In the genomic region with DNA sequence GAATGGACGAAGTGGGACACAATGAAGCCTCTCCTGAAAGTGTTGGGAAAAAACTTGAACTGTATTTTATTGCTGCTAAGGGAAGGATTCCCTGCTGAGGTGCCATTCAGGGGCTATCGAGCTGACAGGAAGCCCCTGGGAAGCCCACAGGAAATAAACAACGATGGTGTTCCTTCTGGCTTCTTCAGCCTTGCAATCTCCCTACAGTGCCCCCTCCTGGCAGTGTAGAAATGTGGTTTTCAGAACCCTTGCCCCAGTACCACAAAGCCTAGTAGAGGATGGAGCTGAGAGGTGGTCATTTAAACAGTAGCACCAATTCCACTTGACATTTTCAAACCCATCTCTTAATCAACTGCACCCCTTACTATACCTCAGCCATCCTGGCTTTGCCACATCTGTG, we compare ENCODE assay signal across 17 cellular contexts.
A peak's percentile ranks its signal among the peaks of the same experiment; 100 is the strongest.
DNase-seq lines count a peak whose midpoint lies in the region; ATAC-seq and TF ChIP-seq lines count a peak whose summit lies in the region.
"Had no signal": no experiment of that assay in that cellular context is flagged by ENCODE, and none has a peak within 500 bp of the region (broad histone marks: within the 10 kb centered on the region; RNA-seq: fewer than 3 reads in every experiment).

No MANE protein-coding gene starts in this region.

- no peaks in the 10 kb centered on the region for H3K36me3 ChIP-seq in DOHH2 (ENCODE audit: control insufficient read depth, low read length)
- H3K36me3 ChIP-seq in PC-3 (ENCODE audit: low read depth, low read length) = no peaks in the 10 kb centered on the region

- no peak overlapping the region for H3K4ac ChIP-seq in H9 (ENCODE audit: low read depth, low read length)

- no peaks in the 10 kb centered on the region for H3K23me2 ChIP-seq in H9 (ENCODE audit: insufficient read length, low read depth, low read length, poor library complexity, severe bottlenecking)

- H2BK120ac ChIP-seq in H9 (ENCODE audit: low read depth, low read length, poor library complexity, severe bottlenecking) = no peak overlapping the region

- H3K79me2 ChIP-seq in DOHH2 (ENCODE audit: control insufficient read depth, low read length) = no peaks in the 10 kb centered on the region
- H3K79me2 ChIP-seq in H9 (ENCODE audit: insufficient read depth, low read length) = no peaks in the 10 kb centered on the region
- H3K79me2 ChIP-seq in PC-3 (ENCODE audit: low read length) = no peaks in the 10 kb centered on the region

- no peak overlapping the region for H2BK20ac ChIP-seq in H9 (ENCODE audit: low read depth, low read length, poor library complexity, severe bottlenecking)

- 0 out of 2 replicates have a peak, but pooled peaks cover 2% of the 10 kb centered on the region for H3K27me3 Mint-ChIP-seq in H9 (ENCODE audit: low read depth)

- H3K27ac ChIP-seq in DOHH2 (ENCODE audit: low read depth, low read length) = no peak overlapping the region
- no peak overlapping the region for H3K27ac ChIP-seq in H9 (ENCODE audit: insufficient read length, low read depth, low read length)
- no peak overlapping the region for H3K27ac ChIP-seq in PC-3 (ENCODE audit: low read length)

- POLR2A ChIA-PET in PC-3 (lab: Charles Lee; ENCODE audit: unreplicated experiment) = no interaction called here

- H3K27me3 ChIP-seq in DOHH2 (ENCODE audit: control insufficient read depth, low read length) (no peaks in the 10 kb centered on the region), H9 (ENCODE audit: insufficient read depth, low read length) (no peaks in the 10 kb centered on the region), PC-3 (ENCODE audit: low read length) (peaks cover 9% of the 10 kb centered on the region; the same call in 1 of the 2 replicates)

- no CpG with 5 or more reads among the region's 3 CpGs for WGBS in H9 (ENCODE audit: extremely low coverage, insufficient read length, low lambda C conversion rate)

- peak overlapping the region in 1 of 3 experiments; percentile 72; a peak in 1 of 7 replicates for H3K27ac Mint-ChIP-seq in H9

- H3K79me1 ChIP-seq in H9 (ENCODE audit: insufficient read depth, low read depth, low read length, poor library complexity, severe bottlenecking) = no peaks in the 10 kb centered on the region

- H4K8ac ChIP-seq in H9 (replicated peaks; ENCODE audit: insufficient read length, low read depth, low read length) = no peak overlapping the region

- no peaks in the 10 kb centered on the region for H3K36me3 Mint-ChIP-seq in H9 (ENCODE audit: insufficient read depth in 1 of 3, low read depth in 3 of 3)

- H4K20me1 ChIP-seq in DOHH2 (ENCODE audit: control insufficient read depth, insufficient read depth, low read depth, low read length) (no peaks in the 10 kb centered on the region), H9 (ENCODE audit: control insufficient read depth, insufficient read depth, insufficient read length) (no peaks in the 10 kb centered on the region), PC-3 (ENCODE audit: low read length) (no peaks in the 10 kb centered on the region)

- H2BK12ac ChIP-seq in H9 (ENCODE audit: insufficient read length, low read depth, low read length) = no peak overlapping the region

- H2AFZ ChIP-seq in H9 (ENCODE audit: low read length) (no peak overlapping the region), PC-3 (ENCODE audit: low read length) (no peak overlapping the region)

- peak; percentile 41 for DNase-seq in H9
- DNase-seq in PC-3 = no peak
- peak; percentile 29 for DNase-seq in iPS-NIHi11 (ENCODE audit: low spot score)
- DNase-seq in stimulated activated CD4-positive, alpha-beta T cell treated with anti-CD3 and anti-CD28 coated beads, Interleukin-15, amount 100 ng/mL, for 24 hours = no peak
- no peak for DNase-seq in stimulated activated CD4-positive, alpha-beta T cell treated with anti-CD3 and anti-CD28 coated beads, Interleukin-4, amount 100 ng/mL, for 4 hours
- DNase-seq in T1000 (lab: John Stamatoyannopoulos, UW) = no peak
- DNase-seq: activated CD4-positive, alpha-beta T cell treated with anti-CD3 and anti-CD28 coated beads for 4 hours; activated gamma-delta T cell; aorta; hippocampal formation; left colon; NCI-H1930; NCI-H446 treated with DMSO at 0.1 percent for 48 hours; stimulated activated CD4-positive, alpha-beta T cell treated with anti-CD3 and anti-CD28 coated beads, Interleukin-4, amount 100 ng/mL, for 24 hours; stimulated activated CD8-positive, alpha-beta memory T cell treated with anti-CD3 and anti-CD28 coated beads, Interleukin-4, amount 100 ng/mL, for 48 hours; T-helper 9 cell had no signal

- H3K9me3 ChIP-seq in DOHH2 (ENCODE audit: control insufficient read depth, insufficient read depth, low read length) = no peaks in the 10 kb centered on the region
- H3K9me3 ChIP-seq in H9 (ENCODE audit: control insufficient read depth, low read depth, low read length) = no peaks in the 10 kb centered on the region
- no peaks in the 10 kb centered on the region for H3K9me3 ChIP-seq in PC-3 (ENCODE audit: low read length)

- CTCF ChIA-PET in PC-3 (lab: Charles Lee) = no interaction called here

- no peak overlapping the region for H3K23ac ChIP-seq in H9 (ENCODE audit: insufficient read length, low read depth, low read length)

- TF ChIP-seq CTCF in DOHH2 (IDR thresholded peaks at IDR 0.05; ENCODE audit: low read depth, low read length, poor library complexity, severe bottlenecking) = peak; percentile 49
- TF ChIP-seq CTCF in H9 (conservative IDR thresholded peaks at IDR 0.05) = peak; percentile 63
- peak; percentile 50 for TF ChIP-seq CTCF in PC-3 (conservative IDR thresholded peaks at IDR 0.05; ENCODE audit: low read depth, low read length)

- H3K4me1 Mint-ChIP-seq in H9 = no peaks in the 10 kb centered on the region

- H3K9ac ChIP-seq in H9 (ENCODE audit: extremely low read depth, insufficient read length, low read length) (no peak overlapping the region), PC-3 (ENCODE audit: low read length) (no peak overlapping the region)

- H3K4me2 ChIP-seq in DOHH2 (ENCODE audit: low read length) = no peak overlapping the region
- H3K4me2 ChIP-seq in H9 (ENCODE audit: insufficient read depth, insufficient read length, low read length) = no peak overlapping the region
- H3K4me2 ChIP-seq in PC-3 (ENCODE audit: low read length) = no peak overlapping the region

- no peak overlapping the region for H3K4me3 ChIP-seq in DOHH2 (ENCODE audit: low read length)
- H3K4me3 ChIP-seq in PC-3 (ENCODE audit: low read length) = no peak overlapping the region

- no peak overlapping the region for H3T11ph ChIP-seq in H9 (ENCODE audit: low read length)

- no peak overlapping the region for H3K56ac ChIP-seq in H9 (ENCODE audit: insufficient read length, low read depth, low read length)

- no peak overlapping the region for H2AK5ac ChIP-seq in H9 (ENCODE audit: insufficient read length, low read length)

- H3K9me2 ChIP-seq in DOHH2 (replicated peaks; ENCODE audit: control insufficient read depth, low read length) = no peaks in the 10 kb centered on the region
- no peaks in the 10 kb centered on the region for H3K9me2 ChIP-seq in PC-3 (replicated peaks; ENCODE audit: low read length)

- H3K4me1 ChIP-seq in DOHH2 (ENCODE audit: control insufficient read depth, low read length) = no peaks in the 10 kb centered on the region
- H3K4me1 ChIP-seq in H9 (ENCODE audit: insufficient read depth, low read length) = no peaks in the 10 kb centered on the region
- H3K4me1 ChIP-seq in PC-3 (ENCODE audit: insufficient read depth, low read length) = no peaks in the 10 kb centered on the region

- H3F3A ChIP-seq in DOHH2 (ENCODE audit: control insufficient read depth, insufficient read depth) (no peaks in the 10 kb centered on the region), PC-3 (ENCODE audit: low read length, unreplicated experiment) (no peaks in the 10 kb centered on the region)

- no TSS peak for BruUV-seq in PC-3 (replicated peaks; lab: Mats Ljungman, UMichigan)

- no peaks in the 10 kb centered on the region for H3K9me3 Mint-ChIP-seq in H9

- no peak for ATAC-seq in PC-3
- ATAC-seq: left colon had no signal

- intact Hi-C loops in PC-3 (cut with micrococcal nuclease) = no loop called here

- no peak overlapping the region for H3K14ac ChIP-seq in H9 (ENCODE audit: insufficient read depth, low read length)

- no peak overlapping the region for H3K4me3 Mint-ChIP-seq in H9

- no peak overlapping the region for H2BK5ac ChIP-seq in H9 (ENCODE audit: insufficient read length, low read length)

- H4K91ac ChIP-seq in H9 (ENCODE audit: insufficient read length, low read depth, low read length) = no peak overlapping the region

- no peak overlapping the region for H4K5ac ChIP-seq in H9 (ENCODE audit: insufficient read length, low read depth, low read length)

- H3K18ac ChIP-seq in H9 (ENCODE audit: insufficient read length, low read depth, low read length) = no peak overlapping the region

- H2BK15ac ChIP-seq in H9 (ENCODE audit: low read depth, low read length) = no peak overlapping the region

Comparison
In these comparisons a context has a peak if more than half of its experiments do, and no peak if none do; other contexts are left out.
1. DNase-seq: peak in H9 (single experiment) and iPS-NIHi11 (single experiment); none in PC-3 (single experiment), stimulated activated CD4-positive, alpha-beta T cell treated with anti-CD3 and anti-CD28 coated beads, Interleukin-15, amount 100 ng/mL, for 24 hours (single experiment), stimulated activated CD4-positive, alpha-beta T cell treated with anti-CD3 and anti-CD28 coated beads, Interleukin-4, amount 100 ng/mL, for 4 hours (0 of 2) and T1000 (single experiment).
2. Peak in every context shown above with its lines, with median percentiles within 50 percentile points of each other: CTCF ChIP-seq.